28 cellular contexts compared by ENCODE assay signal in genomic region chr3:138023754-138024153, GRCh38. TPM values are rescaled to one million over a fixed set of nuclear protein-coding genes. Genes with fewer than 3 reads are reported as not detected.
"Had no signal": no experiment of that assay in that cellular context is flagged by ENCODE, and none has a peak within 500 bp of the region (broad histone marks: within the 10 kb centered on the region; RNA-seq: fewer than 3 reads in every experiment).

No MANE protein-coding gene starts in this region.

- H3K4me3 Mint-ChIP-seq: activated naive CD8-positive, alpha-beta T cell treated with anti-CD3 and anti-CD28 coated beads, Interleukin-2, amount 50 U/mL, for 24 hours; endodermal cell; natural killer cell treated with Interleukin-12 subunit alpha and Interleukin-12 subunit beta and Interleukin-15 and Interleukin-18, amount 100 ng/mL, for 72 hours had no signal

- H3K4me1 Mint-ChIP-seq: activated naive CD8-positive, alpha-beta T cell treated with anti-CD3 and anti-CD28 coated beads, Interleukin-2, amount 50 U/mL, for 24 hours had no signal

- H3K9me3 Mint-ChIP-seq: activated naive CD8-positive, alpha-beta T cell treated with anti-CD3 and anti-CD28 coated beads, Interleukin-2, amount 50 U/mL, for 24 hours had no signal

- H3K27ac ChIP-seq: esophagus squamous epithelium, gastrocnemius medialis, left ventricle myocardium inferior, prostate gland, thyroid gland, WERI-Rb-1 had no signal

- H3K9me3 ChIP-seq: esophagus squamous epithelium, gastrocnemius medialis, left ventricle myocardium inferior, prostate gland, thyroid gland had no signal

- H3K4me3 ChIP-seq: esophagus squamous epithelium, gastrocnemius medialis, left ventricle myocardium inferior, prostate gland, thyroid gland had no signal

- ATAC-seq: activated naive CD8-positive, alpha-beta T cell treated with anti-CD3 and anti-CD28 coated beads, Interleukin-2, amount 50 U/mL, for 24 hours; gastrocnemius medialis; natural killer cell treated with Interleukin-12 subunit alpha and Interleukin-12 subunit beta and Interleukin-15 and Interleukin-18, amount 100 ng/mL, for 72 hours had no signal

- H3K27me3 ChIP-seq: esophagus squamous epithelium, gastrocnemius medialis, thyroid gland had no signal

- H3K4me1 ChIP-seq: esophagus squamous epithelium, gastrocnemius medialis, left ventricle myocardium inferior, prostate gland had no signal

- H3K36me3 ChIP-seq: gastrocnemius medialis, left ventricle myocardium inferior, prostate gland, thyroid gland, WERI-Rb-1 had no signal

- DNase-seq: activated CD4-positive, CD25-positive, alpha-beta regulatory T cell treated with anti-CD3 and anti-CD28 coated beads, Interleukin-2, amount 50 U/mL, for 72 hours; activated CD8-positive, alpha-beta memory T cell treated with anti-CD3 and anti-CD28 coated beads for 24 hours; activated CD8-positive, alpha-beta memory T cell treated with anti-CD3 and anti-CD28 coated beads, Interleukin-2, amount 50 U/mL, for 48 hours; activated gamma-delta T cell; activated naive CD4-positive, alpha-beta T cell treated with anti-CD3 and anti-CD28 coated beads, Interleukin-2, amount 50 U/mL, for 16 hours; activated naive CD8-positive, alpha-beta T cell treated with anti-CD3 and anti-CD28 coated beads, Interleukin-2, amount 50 U/mL, for 24 hours; activated T-cell treated with anti-CD3 and anti-CD28 coated beads, Interleukin-2, amount 50 U/mL, for 48 hours; cerebellar nuclear complex; cortex of kidney; endodermal cell; esophagus squamous epithelium; gastrocnemius medialis; hippocampal formation; kidney glomerular epithelial cell; left ventricle myocardium inferior; midbrain; stimulated activated CD4-positive, alpha-beta T cell treated with anti-CD3 and anti-CD28 coated beads, Interleukin-2, amount 100 ng/mL, for 48 hours; stimulated activated CD8-positive, alpha-beta memory T cell treated with anti-CD3 and anti-CD28 coated beads, Interleukin-4, amount 100 ng/mL, for 48 hours; stimulated activated naive CD4-positive, alpha-beta T cell; substantia nigra; thyroid gland; WERI-Rb-1 had no signal

- FAIRE-seq: TTC549 had no signal

- H3K27ac Mint-ChIP-seq: activated naive CD8-positive, alpha-beta T cell treated with anti-CD3 and anti-CD28 coated beads, Interleukin-2, amount 50 U/mL, for 24 hours; endodermal cell; natural killer cell treated with Interleukin-12 subunit alpha and Interleukin-12 subunit beta and Interleukin-15 and Interleukin-18, amount 100 ng/mL, for 72 hours had no signal

RNA-seq across cellular contexts. Expression of gene CLDN18, which starts 13.8 kb away (rescaled TPM):
- total RNA-seq: gastrocnemius medialis; left ventricle myocardium inferior; lung microvascular endothelial cell; natural killer cell treated with Interleukin-12 subunit alpha and Interleukin-12 subunit beta and Interleukin-15 and Interleukin-18, amount 100 ng/mL, for 72 hours; osteocyte; thyroid gland; ureter had no signal
